In the genomic region with DNA sequence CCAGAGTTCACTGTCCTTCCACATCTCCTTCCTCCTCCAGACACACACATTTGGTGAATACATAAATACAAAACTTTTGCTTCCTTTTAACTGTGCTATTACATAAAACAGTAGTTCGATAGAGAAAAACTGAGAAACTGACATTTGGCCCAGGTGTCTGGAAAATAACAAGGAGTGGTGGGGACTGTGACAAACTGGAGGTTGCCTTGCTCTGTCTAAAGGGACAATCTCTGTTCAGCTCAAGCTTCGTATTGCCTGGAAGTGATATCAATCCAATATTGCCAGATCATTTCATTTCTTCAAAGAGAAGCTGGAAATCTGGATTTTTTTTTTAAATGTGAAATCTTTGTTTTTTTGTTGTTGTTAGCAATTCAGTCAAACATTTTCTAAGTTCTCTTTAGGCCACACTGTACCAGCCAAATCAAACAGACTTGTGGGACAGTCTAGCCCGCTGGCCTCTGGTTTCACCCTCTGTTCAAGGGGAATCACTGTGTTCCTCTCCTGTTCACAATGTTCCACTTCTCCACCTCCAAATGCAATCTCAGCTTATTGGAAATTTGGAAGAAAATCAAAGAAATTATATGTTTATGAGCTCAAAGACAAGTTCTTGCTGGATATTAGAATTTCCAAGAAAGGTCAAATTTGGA, we compare ENCODE assay signal across 23 cellular contexts.
DNase-seq lines count a peak whose midpoint lies in the region; ATAC-seq and TF ChIP-seq lines count a peak whose summit lies in the region.
"Had no signal": no experiment of that assay in that cellular context is flagged by ENCODE, and none has a peak within 500 bp of the region (broad histone marks: within the 10 kb centered on the region; RNA-seq: fewer than 3 reads in every experiment).

No MANE protein-coding gene starts in this region.

- H3K9ac ChIP-seq in colonic mucosa (ENCODE audit: low read depth in 2 of 2, low read length in 2 of 2), result no peak overlapping the region
- H3K9ac ChIP-seq: BLaER1 treated with 17β-estradiol and CSF1 and Interleukin-3, amounts not matched to agents 10 nM and 100 nM had no signal

- DNase-seq in LNCaP clone FGC (ENCODE audit: low read depth) (peak; percentile 7), colonic mucosa (no peak), mucosa of descending colon (no peak), testis (peak; percentile 36), heart right ventricle (no peak), HuH-7 (ENCODE audit: low spot score) (no peak), GM13977 (ENCODE audit: low spot score) (no peak)
- DNase-seq: 8988T; ACHN; AML-193; BE2C; CD4-positive, alpha-beta T cell; CD8-positive, alpha-beta memory T cell; DMS 273 treated with DMSO at 0.1 percent for 48 hours; DMS79; EL; GDM1; H9 had no signal

- H3K27me3 ChIP-seq in colonic mucosa, result no peaks in the 10 kb centered on the region
- H3K27me3 ChIP-seq in testis, result no peaks in the 10 kb centered on the region
- H3K27me3 ChIP-seq in heart right ventricle, result peaks cover 0 to 5% (median 0%) of the 10 kb centered on the region in 7 donors
- H3K27me3 ChIP-seq: BE2C; BLaER1 treated with 17β-estradiol and CSF1 and Interleukin-3, amounts not matched to agents 10 nM and 100 nM had no signal

- H3K4me3 ChIP-seq in LNCaP clone FGC (ENCODE audit: low read depth, low read length) (no peak overlapping the region), colonic mucosa (no peak overlapping the region), mucosa of descending colon (no peak overlapping the region), testis (no peak overlapping the region), heart right ventricle (no peak overlapping the region)
- H3K4me3 ChIP-seq: A549; BLaER1 treated with 17β-estradiol and CSF1 and Interleukin-3, amounts not matched to agents 10 nM and 100 nM; GM12878; GM23338 had no signal

- in situ Hi-C loops in GM13977 (cut with MboI; ENCODE audit: low pct_unique_long_range_greater_than_20kb, low sequenced_read_pairs, unreplicated experiment), result no loop called here

- H3K9me3 ChIP-seq in colonic mucosa (no peaks in the 10 kb centered on the region), mucosa of descending colon (no peaks in the 10 kb centered on the region), testis (no peaks in the 10 kb centered on the region), heart right ventricle (no peaks in the 10 kb centered on the region)
- H3K9me3 ChIP-seq: A549; BE2C; BLaER1 treated with 17β-estradiol and CSF1 and Interleukin-3, amounts not matched to agents 10 nM and 100 nM had no signal

- H3K27ac ChIP-seq in colonic mucosa (peak overlapping the region; percentile 62), testis (no peak overlapping the region), heart right ventricle (no peak overlapping the region)
- H3K27ac ChIP-seq: A549; BLaER1 treated with 17β-estradiol and CSF1 and Interleukin-3, amounts not matched to agents 10 nM and 100 nM had no signal

- no peaks in the 10 kb centered on the region for H3K36me3 ChIP-seq in colonic mucosa
- H3K36me3 ChIP-seq in mucosa of descending colon (ENCODE audit: low read depth), result no peaks in the 10 kb centered on the region
- H3K36me3 ChIP-seq in testis (ENCODE audit: low read depth, missing control alignments), result no peaks in the 10 kb centered on the region
- H3K36me3 ChIP-seq in heart right ventricle, result no peaks in the 10 kb centered on the region
- H3K36me3 ChIP-seq: BE2C; BLaER1 treated with 17β-estradiol and CSF1 and Interleukin-3, amounts not matched to agents 10 nM and 100 nM had no signal

- ATAC-seq in mucosa of descending colon (peak; percentile 43), heart right ventricle (no peak)
- ATAC-seq: A549, GM12878, GM23338, HCT116 had no signal

- no peak for TF ChIP-seq POLR2A in testis (IDR thresholded peaks at IDR 0.05)

- H3K4me1 ChIP-seq in colonic mucosa (no peaks in the 10 kb centered on the region), mucosa of descending colon (ENCODE audit: low read depth) (peaks cover 13% of the 10 kb centered on the region), testis (no peaks in the 10 kb centered on the region), heart right ventricle (no peaks in the 10 kb centered on the region)
- H3K4me1 ChIP-seq: BE2C had no signal

- 58 to 66% methylated on average over 3 of the region's 3 CpGs for WGBS in testis, 2 donors
- 88 to 92% methylated on average over 3 of the region's 3 CpGs for WGBS in heart right ventricle, 2 donors

- intact Hi-C loops in colonic mucosa (cut with DNase I), result no loop called here
- intact Hi-C loops in mucosa of descending colon (cut with DNase I, micrococcal nuclease), result no loop called here
- intact Hi-C loops in testis (cut with DNase I; ENCODE audit: low total_unique reads), result no loop called here
- intact Hi-C loops in heart right ventricle (cut with DNase I), result no loop called here

- TF ChIP-seq CTCF in LNCaP clone FGC (IDR thresholded peaks at IDR 0.05; ENCODE audit: control insufficient read depth, extremely low read depth, insufficient read depth) (no peak), colonic mucosa (IDR thresholded peaks at IDR 0.05) (no peak), mucosa of descending colon (IDR thresholded peaks at IDR 0.05) (no peak), testis (IDR thresholded peaks at IDR 0.05) (no peak), heart right ventricle (IDR thresholded peaks at IDR 0.05) (no peak), GM13977 (IDR thresholded peaks at IDR 0.05; ENCODE audit: extremely low read depth, insufficient read depth, missing control alignments) (no peak)

Comparison
In these comparisons a context has a peak if more than half of its experiments do, and no peak if none do; other contexts are left out.
1. DNase-seq: peak in LNCaP clone FGC (single experiment) and testis (single experiment); none in colonic mucosa (single experiment), mucosa of descending colon (0 of 3), heart right ventricle (0 of 2), HuH-7 (single experiment) and GM13977 (single experiment).